Comparison of ENCODE assay signal across 9 cellular contexts in genomic region chr9:90774682-90775081, GRCh38. TPM values are rescaled to one million over a fixed set of nuclear protein-coding genes. Genes with fewer than 3 reads are reported as not detected.
DNase-seq lines count a peak whose midpoint lies in the region; ATAC-seq and TF ChIP-seq lines count a peak whose summit lies in the region.
"Had no signal": no experiment of that assay in that cellular context is flagged by ENCODE, and none has a peak within 500 bp of the region (broad histone marks: within the 10 kb centered on the region; RNA-seq: fewer than 3 reads in every experiment).

No MANE protein-coding gene starts in this region.

- intact Hi-C loops in aorta (cut with DNase I), result no loop called here

- TF ChIP-seq POLR2A in Raji (IDR thresholded peaks at IDR 0.05; ENCODE audit: insufficient read depth, low read depth, low read length), result peak; percentile 36; the same call in 1 of the 2 replicates

- H3K4me1 ChIP-seq in DOHH2 (ENCODE audit: control insufficient read depth, low read length), result peaks cover 42% of the 10 kb centered on the region
- H3K4me1 ChIP-seq in aorta (ENCODE audit: control insufficient read depth in 1 of 2, insufficient read depth in 2 of 2, low read length in 2 of 2), result no peaks in the 10 kb centered on the region

- H3K9me3 ChIP-seq in DOHH2 (ENCODE audit: control insufficient read depth, insufficient read depth, low read length) (peaks cover 8% of the 10 kb centered on the region; the same call in 1 of the 2 replicates), aorta (ENCODE audit: control insufficient read depth, low read length) (no peaks in the 10 kb centered on the region)

- H3K36me3 ChIP-seq in DOHH2 (ENCODE audit: control insufficient read depth, low read length) (no peaks in the 10 kb centered on the region), aorta (ENCODE audit: control insufficient read depth in 1 of 2, insufficient read depth in 2 of 2, low read length in 1 of 2) (no peaks in the 10 kb centered on the region)

- no peaks in the 10 kb centered on the region for H3K79me2 ChIP-seq in DOHH2 (ENCODE audit: control insufficient read depth, low read length)

- WGBS in aorta, 2 donors, result 78 to 86% methylated on average over 3 of the region's 3 CpGs

- H3K4me3 ChIP-seq in DOHH2 (ENCODE audit: low read length) (peak overlapping the region; percentile 47), aorta (ENCODE audit: low read length in 2 of 2) (no peak overlapping the region)

- H3K27me3 ChIP-seq in DOHH2 (ENCODE audit: control insufficient read depth, low read length), result no peaks in the 10 kb centered on the region
- H3K27me3 ChIP-seq in aorta (ENCODE audit: control insufficient read depth in 1 of 2, insufficient read depth in 2 of 2, low read length in 1 of 2), result no peaks in the 10 kb centered on the region

- DNase-seq in stimulated activated CD4-positive, alpha-beta T cell treated with anti-CD3 and anti-CD28 coated beads, Interleukin-15, amount 100 ng/mL, for 24 hours, result no peak
- DNase-seq in medulla oblongata (ENCODE audit: extremely low spot score), result no peak
- DNase-seq in kidney glomerular epithelial cell (lab: John Stamatoyannopoulos, UW), result no peak
- no peak for DNase-seq in aorta
- DNase-seq: effector CD4-positive, alpha-beta T cell had no signal

- peaks cover 7% of the 10 kb centered on the region; the same call in 1 of the 2 replicates for H3F3A ChIP-seq in DOHH2 (ENCODE audit: control insufficient read depth, insufficient read depth)

- H3K27ac ChIP-seq in DOHH2 (ENCODE audit: low read depth, low read length), result peak overlapping the region; percentile 38
- no peak overlapping the region for H3K27ac ChIP-seq in aorta (ENCODE audit: low read depth in 1 of 2, low read length in 2 of 2)

- no peaks in the 10 kb centered on the region for H4K20me1 ChIP-seq in DOHH2 (ENCODE audit: control insufficient read depth, insufficient read depth, low read depth, low read length)

- H3K4me2 ChIP-seq in DOHH2 (ENCODE audit: low read length), result peak overlapping the region; percentile 43

- H3K9me2 ChIP-seq in DOHH2 (replicated peaks; ENCODE audit: control insufficient read depth, low read length), result no peaks in the 10 kb centered on the region

- ATAC-seq in GM19351 (IDR thresholded peaks at IDR 0.05; ENCODE audit: unreplicated experiment), result peak; percentile 79
- peak; percentile 84 for ATAC-seq in HG03108 (IDR thresholded peaks at IDR 0.05; ENCODE audit: unreplicated experiment)
- no peak for ATAC-seq in aorta (ENCODE audit: low FRiP score)

- TF ChIP-seq CTCF in DOHH2 (IDR thresholded peaks at IDR 0.05; ENCODE audit: low read depth, low read length, poor library complexity, severe bottlenecking), result peak; percentile 37

RNA-seq across cellular contexts. Expression of gene SYK, which starts 26.9 kb away (rescaled TPM):
- total RNA-seq in aorta, result 10 to 100 TPM; 15.0 to 31.5 TPM
- polyA plus RNA-seq in aorta, result 10 to 100 TPM in 1 of 2 donors, 1 to 10 TPM in 1; 2.1 to 11.5 TPM
